ENCODE assay signal across 8 cellular contexts in the genomic region with DNA sequence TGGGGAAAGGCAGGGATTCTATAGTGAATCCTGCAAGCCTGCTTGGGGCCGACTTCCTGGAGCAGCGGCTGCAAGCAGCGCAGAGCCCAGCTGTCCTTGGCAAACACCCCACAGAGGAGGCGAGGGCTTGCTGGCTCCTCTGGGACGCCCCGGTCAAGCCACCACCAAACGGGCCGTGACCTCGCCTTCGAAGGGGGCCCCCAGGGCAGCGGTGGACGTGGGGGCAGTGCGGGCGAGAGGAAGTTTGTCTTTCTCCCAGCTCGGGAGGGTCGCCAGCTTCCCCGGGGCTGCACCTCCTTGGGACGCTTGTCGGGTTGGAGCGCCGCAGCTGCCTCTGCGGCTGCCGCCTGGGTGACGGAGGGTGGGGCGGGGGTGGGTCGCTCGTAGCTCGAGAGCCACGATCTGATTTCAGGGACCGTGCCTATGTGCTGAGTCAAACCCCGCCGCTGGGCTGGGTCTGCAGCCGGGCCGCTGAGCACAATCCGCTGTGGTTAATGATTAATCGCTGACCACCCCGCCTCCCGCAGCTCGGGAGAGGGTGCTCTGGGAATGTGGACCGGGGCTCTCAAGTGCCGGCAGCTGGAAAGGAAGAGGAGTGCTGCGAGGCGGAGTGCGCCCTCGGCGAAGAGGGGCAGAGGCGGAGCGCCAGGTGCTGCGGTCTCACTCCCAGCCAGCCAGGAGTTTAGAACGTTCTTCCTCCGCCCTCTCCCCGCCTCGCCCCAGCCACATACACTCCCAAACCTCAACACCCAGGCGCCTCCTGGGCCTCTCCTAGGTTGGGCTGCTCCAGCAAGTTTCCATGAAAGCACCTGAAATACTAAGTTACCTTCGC.
DNase-seq lines count a peak whose midpoint lies in the region; ATAC-seq and TF ChIP-seq lines count a peak whose summit lies in the region.

A gene (plus strand): TSS at position 726 of the 832 bp plus-strand sequence.

- TF ChIP-seq CTCF in astrocyte of the cerebellum (IDR thresholded peaks at IDR 0.05; ENCODE audit: low read depth, low read length, missing control alignments) (no peak), retinal pigment epithelial cell (conservative IDR thresholded peaks at IDR 0.05; ENCODE audit: low read depth, low read length) (no peak)

- peak; percentile 98 for DNase-seq in EH (ENCODE audit: low read depth)
- DNase-seq in NCI-H2029 treated with DMSO at 0.1 percent for 48 hours (lab: John Stamatoyannopoulos, UW), result peak; percentile 58
- DNase-seq in astrocyte of the cerebellum (ENCODE audit: low read depth), result peak; percentile 91
- DNase-seq in iPS DF 19.7 (ENCODE audit: low read depth, low spot score), result peak; percentile 50
- DNase-seq in retinal pigment epithelial cell (ENCODE audit: low read depth), result peak; percentile 72
- DNase-seq in cerebellar cortex (ENCODE audit: low spot score), result no peak

- H3K4me3 ChIP-seq in astrocyte of the cerebellum (ENCODE audit: low read depth, low read length) (peak within 1 kb of the TSS; percentile 40), retinal pigment epithelial cell (ENCODE audit: low read length) (peak within 1 kb of the TSS; percentile 61)

- in situ Hi-C loops in astrocyte of the cerebellum (cut with HindIII; ENCODE audit: low sequenced_read_pairs), result no loop called here

- ATAC-seq in GM21529 (IDR thresholded peaks at IDR 0.05; ENCODE audit: unreplicated experiment) (no peak), HG03521 (IDR thresholded peaks at IDR 0.05; ENCODE audit: unreplicated experiment) (no peak)
